ENCODE assay signal across 9 cellular contexts in genomic region chr7:100676501-100677306, GRCh38. TPM values are rescaled to one million over a fixed set of nuclear protein-coding genes. Genes with fewer than 3 reads are reported as not detected.
DNase-seq lines count a peak whose midpoint lies in the region; ATAC-seq and TF ChIP-seq lines count a peak whose summit lies in the region.
"Had no signal": no experiment of that assay in that cellular context is flagged by ENCODE, and none has a peak within 500 bp of the region (broad histone marks: within the 10 kb centered on the region; RNA-seq: fewer than 3 reads in every experiment).

No MANE protein-coding gene starts in this region.

- no peak overlapping the region for H4K91ac ChIP-seq in H9 (ENCODE audit: insufficient read length, low read depth, low read length)

- no peak overlapping the region for H2BK120ac ChIP-seq in H9 (ENCODE audit: low read depth, low read length, poor library complexity, severe bottlenecking)

- DNase-seq in H9 (no peak), right atrium auricular region (ENCODE audit: low spot score) (no peak), smooth muscle cell (lab: John Stamatoyannopoulos, UW; ENCODE audit: unreplicated experiment) (no peak), OCI-M2 (lab: John Stamatoyannopoulos, UW; ENCODE audit: unreplicated experiment) (no peak), T-helper 9 cell (no peak), cerebellum (ENCODE audit: low spot score) (no peak)

- no CpG with 5 or more reads among the region's 23 CpGs for WGBS in H9 (ENCODE audit: extremely low coverage, insufficient read length, low lambda C conversion rate)
- 94% methylated on average over 23 of the region's 23 CpGs for WGBS in smooth muscle cell (ENCODE audit: low lambda C conversion rate)

- H3K36me3 Mint-ChIP-seq in H9 (ENCODE audit: insufficient read depth in 1 of 3, low read depth in 3 of 3), result peaks cover 10 to 39% (median 36%) of the 10 kb centered on the region in 3 experiments; a peak in 6 of 7 replicates
- no peaks in the 10 kb centered on the region for H3K36me3 Mint-ChIP-seq in activated naive CD8-positive, alpha-beta T cell

- H3K4me1 ChIP-seq in H9 (ENCODE audit: insufficient read depth, low read length) (no peaks in the 10 kb centered on the region), right atrium auricular region (peaks cover 0 to 42% of the 10 kb centered on the region in 2 donors), smooth muscle cell (ENCODE audit: low read depth) (no peaks in the 10 kb centered on the region)

- H4K8ac ChIP-seq in H9 (replicated peaks; ENCODE audit: insufficient read length, low read depth, low read length), result no peak overlapping the region

- no peak overlapping the region for H3K27ac ChIP-seq in H9 (ENCODE audit: insufficient read length, low read depth, low read length)
- peak overlapping the region; percentile 99 for H3K27ac ChIP-seq in right atrium auricular region
- H3K27ac ChIP-seq in smooth muscle cell (ENCODE audit: low read depth), result peak overlapping the region; percentile 59

- H3K56ac ChIP-seq in H9 (ENCODE audit: insufficient read length, low read depth, low read length), result no peak overlapping the region

- peak overlapping the region in 2 of 3 experiments; percentile 29 to 57; a peak in 2 of 7 replicates for H3K27ac Mint-ChIP-seq in H9
- peak overlapping the region; percentile 85 for H3K27ac Mint-ChIP-seq in activated naive CD8-positive, alpha-beta T cell

- no peaks in the 10 kb centered on the region for H4K20me1 ChIP-seq in H9 (ENCODE audit: control insufficient read depth, insufficient read depth, insufficient read length)
- peaks cover 68% of the 10 kb centered on the region for H4K20me1 ChIP-seq in smooth muscle cell (ENCODE audit: low read depth)

- H2BK15ac ChIP-seq in H9 (ENCODE audit: low read depth, low read length), result no peak overlapping the region

- no peak for ATAC-seq in GM18867 (IDR thresholded peaks at IDR 0.05; ENCODE audit: unreplicated experiment)

- H3K36me3 ChIP-seq in right atrium auricular region (peaks cover 48% of the 10 kb centered on the region), smooth muscle cell (ENCODE audit: low read depth) (no peaks in the 10 kb centered on the region)

- H3K4me2 ChIP-seq in H9 (ENCODE audit: insufficient read depth, insufficient read length, low read length) (no peak overlapping the region), smooth muscle cell (peak overlapping the region; percentile 98)

- H3K79me2 ChIP-seq in H9 (ENCODE audit: insufficient read depth, low read length), result no peaks in the 10 kb centered on the region
- peaks cover 32% of the 10 kb centered on the region for H3K79me2 ChIP-seq in smooth muscle cell (ENCODE audit: low read depth)

- no peaks in the 10 kb centered on the region for H3K79me1 ChIP-seq in H9 (ENCODE audit: insufficient read depth, low read depth, low read length, poor library complexity, severe bottlenecking)

- no peak overlapping the region for H2BK12ac ChIP-seq in H9 (ENCODE audit: insufficient read length, low read depth, low read length)

- H3T11ph ChIP-seq in H9 (ENCODE audit: low read length), result no peak overlapping the region

- no peaks in the 10 kb centered on the region for H3K9me3 Mint-ChIP-seq in H9
- H3K9me3 Mint-ChIP-seq in activated naive CD8-positive, alpha-beta T cell (ENCODE audit: low read depth), result no peaks in the 10 kb centered on the region

- H3K4me3 Mint-ChIP-seq in H9, result peak overlapping the region; percentile 61 to 80
- peak overlapping the region; percentile 88 for H3K4me3 Mint-ChIP-seq in activated naive CD8-positive, alpha-beta T cell

- H2BK5ac ChIP-seq in H9 (ENCODE audit: insufficient read length, low read length), result no peak overlapping the region

- H3K4me1 Mint-ChIP-seq in H9, result peaks cover 6 to 21% of the 10 kb centered on the region in 2 experiments
- H3K4me1 Mint-ChIP-seq in activated naive CD8-positive, alpha-beta T cell (ENCODE audit: low read depth), result peaks cover 30% of the 10 kb centered on the region

- H2AFZ ChIP-seq in H9 (ENCODE audit: low read length), result no peak overlapping the region
- no peak overlapping the region for H2AFZ ChIP-seq in smooth muscle cell (ENCODE audit: low read depth)

- no peak overlapping the region for H4K5ac ChIP-seq in H9 (ENCODE audit: insufficient read length, low read depth, low read length)

- H3K18ac ChIP-seq in H9 (ENCODE audit: insufficient read length, low read depth, low read length), result no peak overlapping the region

- H3K27me3 Mint-ChIP-seq in H9 (ENCODE audit: low read depth), result peaks cover 18% of the 10 kb centered on the region
- no peaks in the 10 kb centered on the region for H3K27me3 Mint-ChIP-seq in activated naive CD8-positive, alpha-beta T cell

- no peaks in the 10 kb centered on the region for H3K27me3 ChIP-seq in H9 (ENCODE audit: insufficient read depth, low read length)
- no peaks in the 10 kb centered on the region for H3K27me3 ChIP-seq in right atrium auricular region
- no peaks in the 10 kb centered on the region for H3K27me3 ChIP-seq in smooth muscle cell (ENCODE audit: low read depth)
- H3K27me3 ChIP-seq: SJSA1 had no signal

- H3K9me3 ChIP-seq in H9 (ENCODE audit: control insufficient read depth, low read depth, low read length) (no peaks in the 10 kb centered on the region), right atrium auricular region (no peaks in the 10 kb centered on the region), smooth muscle cell (replicated peaks; ENCODE audit: low read depth) (no peaks in the 10 kb centered on the region)
- H3K9me3 ChIP-seq: SJSA1 had no signal

- H3K9ac ChIP-seq in H9 (ENCODE audit: extremely low read depth, insufficient read length, low read length), result no peak overlapping the region
- H3K9ac ChIP-seq in smooth muscle cell (ENCODE audit: low read depth), result peak overlapping the region; percentile 43

- no peak overlapping the region for H3K14ac ChIP-seq in H9 (ENCODE audit: insufficient read depth, low read length)

- no peak overlapping the region for H2BK20ac ChIP-seq in H9 (ENCODE audit: low read depth, low read length, poor library complexity, severe bottlenecking)

- TF ChIP-seq CTCF in H9 (conservative IDR thresholded peaks at IDR 0.05), result no peak
- no peak for TF ChIP-seq CTCF in right atrium auricular region (IDR thresholded peaks at IDR 0.05)
- TF ChIP-seq CTCF in smooth muscle cell (IDR thresholded peaks at IDR 0.05; ENCODE audit: borderline replicate concordance, insufficient read depth, poor library complexity, severe bottlenecking), result no peak

- no peak overlapping the region for H3K23ac ChIP-seq in H9 (ENCODE audit: insufficient read length, low read depth, low read length)

- H3F3A ChIP-seq in smooth muscle cell (ENCODE audit: low read depth), result peaks cover 7% of the 10 kb centered on the region

- no peak overlapping the region for H2AK5ac ChIP-seq in H9 (ENCODE audit: insufficient read length, low read length)

- H3K4ac ChIP-seq in H9 (ENCODE audit: low read depth, low read length), result no peak overlapping the region

- H3K23me2 ChIP-seq in H9 (ENCODE audit: insufficient read length, low read depth, low read length, poor library complexity, severe bottlenecking), result peaks cover 20% of the 10 kb centered on the region

- peak overlapping the region; percentile 97 to 99 for H3K4me3 ChIP-seq in right atrium auricular region
- H3K4me3 ChIP-seq in smooth muscle cell, result peak overlapping the region; percentile 78

RNA-seq across cellular contexts. Expression of gene GNB2, which starts 3.2 kb away (rescaled TPM):
- total RNA-seq in H9 (2021) (171 and 174 TPM in 2 replicates), right atrium auricular region (100 to 1,000 TPM in 1 of 2 donors, 10 to 100 TPM in 1; 96.2 to 169 TPM), smooth muscle cell (90.7 and 91.7 TPM in 2 replicates), cerebellum (49.2 TPM)
- 219 and 238 TPM in 2 replicates for polyA plus RNA-seq in smooth muscle cell

RNA-seq across cellular contexts. Expression of gene GIGYF1, which starts 17.3 kb away (rescaled TPM):
- total RNA-seq in H9 (2021) (101 and 104 TPM in 2 replicates), right atrium auricular region (10 to 100 TPM; 13.4 to 17.4 TPM), smooth muscle cell (10.7 and 13.1 TPM in 2 replicates), cerebellum (20.8 TPM)
- 8.5 and 11.8 TPM in 2 replicates for polyA plus RNA-seq in smooth muscle cell

RNA-seq across cellular contexts. Expression of gene ACTL6B, which starts 20.5 kb away (rescaled TPM):
- total RNA-seq in H9 (2021) (0.33 and 0.50 TPM in 2 replicates), right atrium auricular region (not detected), smooth muscle cell (not detected in 2 replicates), cerebellum (58.7 TPM)
- not detected in 2 replicates for polyA plus RNA-seq in smooth muscle cell
- total RNA-seq: SJSA1 had no signal

RNA-seq across cellular contexts. Expression of gene POP7, which starts 29.2 kb away (rescaled TPM):
- total RNA-seq in H9 (2021) (96.7 and 96.9 TPM in 2 replicates), right atrium auricular region (10 to 100 TPM; 19.1 to 28.7 TPM), smooth muscle cell (19.5 and 19.6 TPM in 2 replicates), cerebellum (21.7 TPM)
- polyA plus RNA-seq in smooth muscle cell, result 58.7 and 62.3 TPM in 2 replicates

RNA-seq across cellular contexts. Expression of gene TFR2, which starts 35.4 kb away (rescaled TPM):
- total RNA-seq in H9 (2021), result 1.9 and 2.3 TPM in 2 replicates
- total RNA-seq in right atrium auricular region, result under 1 TPM in 1 of 2 donors, not detected in 1; 0.19 TPM
- total RNA-seq in smooth muscle cell, result 1.8 and 1.9 TPM in 2 replicates
- 3.2 TPM in 2 replicates for polyA plus RNA-seq in smooth muscle cell
- total RNA-seq in cerebellum, result 2.8 TPM
- total RNA-seq: SJSA1 had no signal

Comparison
In these comparisons a context has a peak if more than half of its experiments do, and no peak if none do; other contexts are left out.
1. RNA of gene ACTL6B, which starts 20.5 kb away (total RNA-seq): 58.7 TPM in cerebellum (single experiment); 0.33 to 0.50 TPM in H9, not detected in right atrium auricular region and not detected in smooth muscle cell; every median in the first group is over 10 times any median in the second.